28 cellular contexts compared by ENCODE assay signal in the genomic region with DNA sequence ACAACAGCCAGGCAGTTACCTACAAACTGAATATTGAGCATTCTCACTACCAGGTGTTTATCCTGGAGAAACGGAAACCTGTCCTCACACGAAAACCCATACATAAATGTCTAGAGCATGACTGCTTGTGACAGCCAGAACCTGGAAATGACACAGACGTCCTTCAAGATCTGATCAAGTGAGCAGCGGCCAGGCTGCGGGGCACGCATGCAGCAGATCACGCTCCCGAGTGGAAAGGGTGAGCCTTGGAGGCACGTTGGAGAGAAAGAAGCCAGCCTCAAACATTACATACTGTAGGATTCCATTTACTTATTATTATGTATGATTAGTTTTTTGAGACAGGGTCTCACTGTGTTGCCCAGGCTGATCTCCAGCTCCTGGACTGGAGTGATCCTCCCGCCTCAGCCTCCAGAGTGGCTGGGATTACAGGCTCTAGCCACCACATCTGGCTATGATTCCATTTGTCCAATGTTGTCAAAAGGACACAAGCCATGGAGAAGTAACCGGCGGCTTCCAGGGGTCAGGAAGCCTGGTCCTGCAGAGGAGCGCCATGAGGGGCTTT. TPM values are rescaled to one million over a fixed set of nuclear protein-coding genes. Genes with fewer than 3 reads are reported as not detected.
"Had no signal": no experiment of that assay in that cellular context is flagged by ENCODE, and none has a peak within 500 bp of the region (broad histone marks: within the 10 kb centered on the region; RNA-seq: fewer than 3 reads in every experiment).

No MANE protein-coding gene starts in this region.

- H3K4me2 ChIP-seq: smooth muscle cell had no signal

- H3K27me3 ChIP-seq: ovary, testis, transverse colon, vagina had no signal

- H3K36me3 ChIP-seq: ovary, spleen, suprapubic skin, tibial artery, transverse colon, vagina had no signal

- H2AFZ ChIP-seq: parathyroid adenoma had no signal

- H3K79me2 ChIP-seq: parathyroid adenoma had no signal

- ATAC-seq: naive thymus-derived CD8-positive, alpha-beta T cell; natural killer cell treated with Interleukin-12 subunit alpha and Interleukin-12 subunit beta and Interleukin-15 and Interleukin-18, amount 100 ng/mL, for 72 hours; psoas muscle; right cardiac atrium; sciatic nerve; stimulated activated memory B cell treated with anti-CD40 and anti-IgM and Interleukin-4, amounts not matched to agents 10 μg/mL and 1 μg/mL and 100 μg/mL, for 72 hours; stimulated activated naive CD8-positive, alpha-beta T cell treated with anti-CD3 and anti-CD28 coated beads, Interleukin-15, amount 100 ng/mL, for 72 hours; stimulated activated naive CD8-positive, alpha-beta T cell treated with anti-CD3 and anti-CD28 coated beads, Interleukin-15, Interleukin-2, amounts not matched to agents 100 U/mL and 50 U/mL, for 24 hours had no signal

- FAIRE-seq: urothelium cell line had no signal

- H3K9ac ChIP-seq: parathyroid adenoma had no signal

- H3K4me3 ChIP-seq: ovary, psoas muscle, skin epidermis, smooth muscle cell, spleen, suprapubic skin, testis, tibial artery, transverse colon, vagina had no signal

- DNase-seq: naive thymus-derived CD8-positive, alpha-beta T cell; nephron progenitor cell; occipital lobe; ovary; psoas muscle; right cardiac atrium; spleen; stimulated activated CD4-positive, alpha-beta T cell treated with anti-CD3 and anti-CD28 coated beads, Interleukin-12 subunit alpha, Interleukin-12 subunit beta, amount 100 ng/mL, for 4 hours; stimulated activated CD4-positive, alpha-beta T cell treated with anti-CD3 and anti-CD28 coated beads, Interleukin-1b, Interleukin-23, amount 100 ng/mL, for 48 hours; stimulated activated CD4-positive, alpha-beta T cell treated with anti-CD3 and anti-CD28 coated beads, Interleukin-4, amount 100 ng/mL, for 1 hour; stimulated activated CD4-positive, alpha-beta T cell treated with anti-CD3 and anti-CD28 coated beads, Interleukin-4, amount 100 ng/mL, for 4 hours; stimulated activated CD8-positive, alpha-beta memory T cell treated with anti-CD3 and anti-CD28 coated beads, Interleukin-4, amount 100 ng/mL, for 48 hours; stimulated activated naive CD4-positive, alpha-beta T cell; stimulated activated naive CD8-positive, alpha-beta T cell treated with anti-CD3 and anti-CD28 coated beads, Interleukin-15, amount 100 ng/mL, for 72 hours; stimulated activated naive CD8-positive, alpha-beta T cell treated with anti-CD3 and anti-CD28 coated beads, Interleukin-15, Interleukin-2, amounts not matched to agents 100 U/mL and 50 U/mL, for 24 hours; substantia nigra; testis; transverse colon had no signal

- H3K9me3 ChIP-seq: ovary, psoas muscle, suprapubic skin, testis, tibial artery, transverse colon, vagina had no signal

- H3K4me1 ChIP-seq: parathyroid adenoma, psoas muscle, spleen, suprapubic skin, testis, tibial artery, transverse colon, vagina had no signal

- H3K27ac ChIP-seq: ovary, parathyroid adenoma, psoas muscle, skin epidermis, spleen, suprapubic skin, testis, tibial artery, transverse colon, vagina had no signal

RNA-seq across cellular contexts. Expression of a gene that starts 27.3 kb away (rescaled TPM):
- total RNA-seq: naive thymus-derived CD8-positive, alpha-beta T cell had no signal
